Comparison of ENCODE assay signal across 1 cellular context in the genomic region with DNA sequence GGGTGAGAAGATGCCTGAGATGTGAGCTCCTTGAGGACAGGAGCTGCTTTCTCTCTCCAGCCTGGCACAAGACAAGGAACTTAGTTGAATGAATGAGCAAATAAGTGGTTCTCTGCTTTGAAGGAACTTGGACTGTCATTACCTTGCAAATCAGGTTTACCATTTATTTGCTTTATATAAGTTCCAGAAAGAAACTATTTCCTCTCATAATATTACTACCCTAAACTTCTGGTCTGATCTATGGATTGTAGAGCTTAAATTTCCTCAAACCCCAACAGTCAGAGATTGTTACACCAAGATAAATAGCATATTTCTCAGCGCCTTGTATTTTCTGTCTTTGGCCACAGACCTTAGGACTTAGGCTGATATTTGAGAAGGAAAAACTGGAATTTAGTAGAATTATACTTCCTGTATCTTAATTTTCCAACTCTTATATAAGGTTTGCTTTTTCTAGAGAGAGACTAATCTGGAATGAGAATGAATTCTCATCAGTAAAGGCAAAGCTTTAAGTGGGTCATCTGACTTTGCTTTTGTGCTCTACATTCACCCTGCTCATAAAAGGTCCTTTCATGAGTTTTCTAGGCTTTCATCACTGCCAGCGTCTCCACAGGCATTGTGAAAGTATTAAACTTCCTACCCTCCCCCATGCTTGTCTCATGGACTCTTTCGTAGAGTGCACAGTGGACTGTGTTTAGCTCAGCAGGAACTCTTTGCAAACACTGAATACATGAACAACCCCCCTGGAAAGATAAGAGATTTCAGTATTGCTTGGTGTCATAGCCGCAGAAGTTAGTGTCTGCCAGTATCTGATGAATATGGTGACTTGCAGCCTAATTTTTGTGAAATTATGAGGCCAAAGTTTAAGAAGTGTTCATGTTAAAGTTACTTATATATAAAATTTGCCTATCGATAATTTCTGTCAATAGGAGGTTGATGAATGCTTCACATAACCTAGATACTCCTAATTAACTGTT.
TF ChIP-seq lines count a peak whose summit lies in the region.

No MANE protein-coding gene starts in this region.

TF ChIP-seq in HEK293, 187 proteins besides CTCF, POLR2A, EP300 and RAD21 (continued from another document):
- TF ChIP-seq, protein P1, sequence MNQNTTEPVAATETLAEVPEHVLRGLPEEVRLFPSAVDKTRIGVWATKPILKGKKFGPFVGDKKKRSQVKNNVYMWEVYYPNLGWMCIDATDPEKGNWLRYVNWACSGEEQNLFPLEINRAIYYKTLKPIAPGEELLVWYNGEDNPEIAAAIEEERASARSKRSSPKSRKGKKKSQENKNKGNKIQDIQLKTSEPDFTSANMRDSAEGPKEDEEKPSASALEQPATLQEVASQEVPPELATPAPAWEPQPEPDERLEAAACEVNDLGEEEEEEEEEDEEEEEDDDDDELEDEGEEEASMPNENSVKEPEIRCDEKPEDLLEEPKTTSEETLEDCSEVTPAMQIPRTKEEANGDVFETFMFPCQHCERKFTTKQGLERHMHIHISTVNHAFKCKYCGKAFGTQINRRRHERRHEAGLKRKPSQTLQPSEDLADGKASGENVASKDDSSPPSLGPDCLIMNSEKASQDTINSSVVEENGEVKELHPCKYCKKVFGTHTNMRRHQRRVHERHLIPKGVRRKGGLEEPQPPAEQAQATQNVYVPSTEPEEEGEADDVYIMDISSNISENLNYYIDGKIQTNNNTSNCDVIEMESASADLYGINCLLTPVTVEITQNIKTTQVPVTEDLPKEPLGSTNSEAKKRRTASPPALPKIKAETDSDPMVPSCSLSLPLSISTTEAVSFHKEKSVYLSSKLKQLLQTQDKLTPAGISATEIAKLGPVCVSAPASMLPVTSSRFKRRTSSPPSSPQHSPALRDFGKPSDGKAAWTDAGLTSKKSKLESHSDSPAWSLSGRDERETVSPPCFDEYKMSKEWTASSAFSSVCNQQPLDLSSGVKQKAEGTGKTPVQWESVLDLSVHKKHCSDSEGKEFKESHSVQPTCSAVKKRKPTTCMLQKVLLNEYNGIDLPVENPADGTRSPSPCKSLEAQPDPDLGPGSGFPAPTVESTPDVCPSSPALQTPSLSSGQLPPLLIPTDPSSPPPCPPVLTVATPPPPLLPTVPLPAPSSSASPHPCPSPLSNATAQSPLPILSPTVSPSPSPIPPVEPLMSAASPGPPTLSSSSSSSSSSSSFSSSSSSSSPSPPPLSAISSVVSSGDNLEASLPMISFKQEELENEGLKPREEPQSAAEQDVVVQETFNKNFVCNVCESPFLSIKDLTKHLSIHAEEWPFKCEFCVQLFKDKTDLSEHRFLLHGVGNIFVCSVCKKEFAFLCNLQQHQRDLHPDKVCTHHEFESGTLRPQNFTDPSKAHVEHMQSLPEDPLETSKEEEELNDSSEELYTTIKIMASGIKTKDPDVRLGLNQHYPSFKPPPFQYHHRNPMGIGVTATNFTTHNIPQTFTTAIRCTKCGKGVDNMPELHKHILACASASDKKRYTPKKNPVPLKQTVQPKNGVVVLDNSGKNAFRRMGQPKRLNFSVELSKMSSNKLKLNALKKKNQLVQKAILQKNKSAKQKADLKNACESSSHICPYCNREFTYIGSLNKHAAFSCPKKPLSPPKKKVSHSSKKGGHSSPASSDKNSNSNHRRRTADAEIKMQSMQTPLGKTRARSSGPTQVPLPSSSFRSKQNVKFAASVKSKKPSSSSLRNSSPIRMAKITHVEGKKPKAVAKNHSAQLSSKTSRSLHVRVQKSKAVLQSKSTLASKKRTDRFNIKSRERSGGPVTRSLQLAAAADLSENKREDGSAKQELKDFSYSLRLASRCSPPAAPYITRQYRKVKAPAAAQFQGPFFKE (tag by site-specific recombination; IDR thresholded peaks at IDR 0.05; ENCODE audit: borderline replicate concordance), result no peak
- TF ChIP-seq EGR2 (tag by site-specific recombination; IDR thresholded peaks at IDR 0.05; ENCODE audit: low read depth) (no peak), ZNF266 (tag by site-specific recombination; IDR thresholded peaks at IDR 0.05; ENCODE audit: low read depth) (no peak), IKZF3 (tag by site-specific recombination; IDR thresholded peaks at IDR 0.05) (peak; percentile 59; the same call in 1 of the 2 replicates), ZNF133 (tag by site-specific recombination; IDR thresholded peaks at IDR 0.05) (no peak), ZNF114 (tag by site-specific recombination; IDR thresholded peaks at IDR 0.05) (no peak)
- TF ChIP-seq, protein P2, sequence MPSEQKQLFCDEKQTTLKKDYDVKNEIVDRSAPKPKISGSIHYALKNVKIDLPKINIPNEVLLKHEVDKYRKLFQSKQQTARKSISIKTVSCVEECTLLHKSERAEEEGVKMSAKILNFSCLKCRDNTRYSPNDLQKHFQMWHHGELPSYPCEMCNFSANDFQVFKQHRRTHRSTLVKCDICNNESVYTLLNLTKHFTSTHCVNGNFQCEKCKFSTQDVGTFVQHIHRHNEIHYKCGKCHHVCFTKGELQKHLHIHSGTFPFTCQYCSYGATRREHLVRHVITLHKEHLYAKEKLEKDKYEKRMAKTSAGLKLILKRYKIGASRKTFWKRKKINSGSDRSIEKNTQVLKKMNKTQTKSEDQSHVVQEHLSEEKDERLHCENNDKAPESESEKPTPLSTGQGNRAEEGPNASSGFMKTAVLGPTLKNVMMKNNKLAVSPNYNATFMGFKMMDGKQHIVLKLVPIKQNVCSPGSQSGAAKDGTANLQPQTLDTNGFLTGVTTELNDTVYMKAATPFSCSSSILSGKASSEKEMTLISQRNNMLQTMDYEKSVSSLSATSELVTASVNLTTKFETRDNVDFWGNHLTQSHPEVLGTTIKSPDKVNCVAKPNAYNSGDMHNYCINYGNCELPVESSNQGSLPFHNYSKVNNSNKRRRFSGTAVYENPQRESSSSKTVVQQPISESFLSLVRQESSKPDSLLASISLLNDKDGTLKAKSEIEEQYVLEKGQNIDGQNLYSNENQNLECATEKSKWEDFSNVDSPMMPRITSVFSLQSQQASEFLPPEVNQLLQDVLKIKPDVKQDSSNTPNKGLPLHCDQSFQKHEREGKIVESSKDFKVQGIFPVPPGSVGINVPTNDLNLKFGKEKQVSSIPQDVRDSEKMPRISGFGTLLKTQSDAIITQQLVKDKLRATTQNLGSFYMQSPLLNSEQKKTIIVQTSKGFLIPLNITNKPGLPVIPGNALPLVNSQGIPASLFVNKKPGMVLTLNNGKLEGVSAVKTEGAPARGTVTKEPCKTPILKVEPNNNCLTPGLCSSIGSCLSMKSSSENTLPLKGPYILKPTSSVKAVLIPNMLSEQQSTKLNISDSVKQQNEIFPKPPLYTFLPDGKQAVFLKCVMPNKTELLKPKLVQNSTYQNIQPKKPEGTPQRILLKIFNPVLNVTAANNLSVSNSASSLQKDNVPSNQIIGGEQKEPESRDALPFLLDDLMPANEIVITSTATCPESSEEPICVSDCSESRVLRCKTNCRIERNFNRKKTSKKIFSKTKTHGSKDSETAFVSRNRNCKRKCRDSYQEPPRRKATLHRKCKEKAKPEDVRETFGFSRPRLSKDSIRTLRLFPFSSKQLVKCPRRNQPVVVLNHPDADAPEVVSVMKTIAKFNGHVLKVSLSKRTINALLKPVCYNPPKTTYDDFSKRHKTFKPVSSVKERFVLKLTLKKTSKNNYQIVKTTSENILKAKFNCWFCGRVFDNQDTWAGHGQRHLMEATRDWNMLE (tag by site-specific recombination; conservative IDR thresholded peaks at IDR 0.05; ENCODE audit: low read depth), result no peak
TF ChIP-seq in HEK293: peak in this region for 26.
